ENCODE assay signal across 13 cellular contexts in genomic region chr21:46092811-46093667, GRCh38. TPM values are rescaled to one million over a fixed set of nuclear protein-coding genes. Genes with fewer than 3 reads are reported as not detected.
DNase-seq lines count a peak whose midpoint lies in the region; ATAC-seq, FAIRE-seq and TF ChIP-seq lines count a peak whose summit lies in the region.
"Had no signal": no experiment of that assay in that cellular context is flagged by ENCODE, and none has a peak within 500 bp of the region (broad histone marks: within the 10 kb centered on the region; RNA-seq: fewer than 3 reads in every experiment).

No MANE protein-coding gene starts in this region.

- H3F3A ChIP-seq in GM23248 (ENCODE audit: insufficient read depth): peaks cover 34% of the 10 kb centered on the region

- CTCF ChIA-PET in K562 (lab: Yijun Ruan, JAX; ENCODE audit: low intra/inter-chr PET ratio): no interaction called here
- CTCF ChIA-PET in CD8-positive, alpha-beta memory T cell (lab: Charles Lee): no interaction called here

- POLR2A ChIA-PET in K562 (lab: Yijun Ruan, JAX): no interaction called here
- POLR2A ChIA-PET in CD8-positive, alpha-beta memory T cell (lab: Charles Lee): no interaction called here

- H2AFZ ChIP-seq in GM23248 (no peak overlapping the region), K562 (ENCODE audit: low read depth, low read length) (no peak overlapping the region)

- peak overlapping the region in 1 of 7 donors; percentile 80 for H3K4me3 Mint-ChIP-seq in CD8-positive, alpha-beta memory T cell

- H3K79me2 ChIP-seq in GM23248 (ENCODE audit: insufficient read depth): peaks cover 4% of the 10 kb centered on the region; the same call in 1 of the 2 replicates
- no peaks in the 10 kb centered on the region for H3K79me2 ChIP-seq in K562 (ENCODE audit: control insufficient read depth, insufficient read depth, low read length)

- H3K9me1 ChIP-seq in K562 (ENCODE audit: control insufficient read depth, insufficient read depth, low read length): no peaks in the 10 kb centered on the region

- H3K9me3 Mint-ChIP-seq in CD8-positive, alpha-beta memory T cell: peaks cover 8 to 14% (median 11%) of the 10 kb centered on the region in 5 donors

- H4K20me1 ChIP-seq in GM23248 (ENCODE audit: insufficient read depth): no peaks in the 10 kb centered on the region
- 0 out of 2 replicates have a peak, but pooled peaks cover 6% of the 10 kb centered on the region for H4K20me1 ChIP-seq in K562 (replicated peaks; ENCODE audit: control insufficient read depth, insufficient read depth, low read length)

- H3K9ac ChIP-seq in GM23248 (peak overlapping the region; percentile 94), K562 (ENCODE audit: insufficient read depth in 1 of 2, low read depth in 2 of 2, low read length in 2 of 2) (no peak overlapping the region)

- TF ChIP-seq EP300 in K562 (IDR thresholded peaks at IDR 0.05; ENCODE audit: low read length): no peak

- no peak for ATAC-seq in K562
- ATAC-seq in left lobe of liver: no peak
- no peak for ATAC-seq in GM19452 (IDR thresholded peaks at IDR 0.05; ENCODE audit: unreplicated experiment)

- no peaks in the 10 kb centered on the region for H3K36me3 ChIP-seq in GM23248 (ENCODE audit: low read depth)
- no peaks in the 10 kb centered on the region for H3K36me3 ChIP-seq in K562 (ENCODE audit: control insufficient read depth, insufficient read depth, low read length)
- H3K36me3 ChIP-seq in spleen: no peaks in the 10 kb centered on the region
- H3K36me3 ChIP-seq in CD8-positive, alpha-beta memory T cell (ENCODE audit: insufficient read depth, low read length): no peaks in the 10 kb centered on the region

- H3K36me3 Mint-ChIP-seq in CD8-positive, alpha-beta memory T cell: no peaks in the 10 kb centered on the region

- no peak for TF ChIP-seq RAD21 in K562 (CRISPR knock-in tag; conservative IDR thresholded peaks at IDR 0.05 in 1 of 2, IDR thresholded peaks at IDR 0.05 in 1 of 2)

- 30 to 31% methylated on average over 11 of the region's 11 CpGs for WGBS in GM23248 (ENCODE audit: low coverage in 1 of 2, low lambda C conversion rate in 2 of 2, missing lambda C conversion rate in 2 of 2), 2 experiments
- 6% methylated on average over 11 of the region's 11 CpGs for WGBS in K562 (ENCODE audit: insufficient coverage, low coverage, missing lambda C conversion rate)
- WGBS in spleen, 5 donors: 82 to 89% (median 85%) methylated on average over 10 to 11 of the region's 11 CpGs

- H3K4me1 ChIP-seq in GM23248 (ENCODE audit: insufficient read depth) (peaks cover 18% of the 10 kb centered on the region), K562 (replicated peaks in 1 of 2; ENCODE audit: control insufficient read depth in 2 of 2, insufficient read depth in 2 of 2, low read length in 2 of 2) (peaks cover 0 to 11% of the 10 kb centered on the region in 2 experiments; a peak in 2 of 5 replicates), spleen (peaks cover 0 to 23% (median 5%) of the 10 kb centered on the region in 6 donors)
- no peaks in the 10 kb centered on the region for H3K4me1 ChIP-seq in CD8-positive, alpha-beta memory T cell (ENCODE audit: insufficient read depth, low read length)

- peak overlapping the region; percentile 72 for H3K4me2 ChIP-seq in GM23248 (ENCODE audit: unreplicated experiment)
- no peak overlapping the region for H3K4me2 ChIP-seq in K562 (ENCODE audit: insufficient read depth, low read length)

- H3K4me1 Mint-ChIP-seq in CD8-positive, alpha-beta memory T cell: peaks cover 10 to 20% (median 12%) of the 10 kb centered on the region in 3 donors

- H3K9me3 ChIP-seq in GM23248 (ENCODE audit: low read depth) (no peaks in the 10 kb centered on the region), K562 (replicated peaks; ENCODE audit: control insufficient read depth, insufficient read depth, low read depth, low read length) (no peaks in the 10 kb centered on the region), spleen (peaks cover 0 to 14% (median 11%) of the 10 kb centered on the region in 8 donors)
- no peaks in the 10 kb centered on the region for H3K9me3 ChIP-seq in CD8-positive, alpha-beta memory T cell (ENCODE audit: low read length)
- H3K9me3 ChIP-seq: mucosa of descending colon, testis had no signal

- TF ChIP-seq POLR2A in K562 (conservative IDR thresholded peaks at IDR 0.05): no peak
- TF ChIP-seq POLR2A in spleen (IDR thresholded peaks at IDR 0.05): no peak

- FAIRE-seq in K562 (lab: Jason Lieb, UNC): no peak

- H3K27me3 ChIP-seq in GM23248 (replicated peaks; ENCODE audit: insufficient read depth) (no peaks in the 10 kb centered on the region), K562 (ENCODE audit: control insufficient read depth in 2 of 2, insufficient read depth in 2 of 2, low read length in 2 of 2) (peaks cover 26 to 55% of the 10 kb centered on the region in 2 experiments; a peak in 4 of 5 replicates), spleen (replicated peaks in 1 of 7) (peaks cover 0 to 20% (median 10%) of the 10 kb centered on the region in 7 donors)
- H3K27me3 ChIP-seq in CD8-positive, alpha-beta memory T cell (ENCODE audit: insufficient read depth, low read length, poor library complexity, severe bottlenecking): no peaks in the 10 kb centered on the region
- H3K27me3 ChIP-seq: testis had no signal

- H3K4me3 ChIP-seq in GM23248: peak overlapping the region; percentile 43
- H3K4me3 ChIP-seq in K562: no peak overlapping the region
- H3K4me3 ChIP-seq in spleen: no peak overlapping the region
- H3K4me3 ChIP-seq in CD8-positive, alpha-beta memory T cell (ENCODE audit: low read length): no peak overlapping the region
- H3K4me3 ChIP-seq: mucosa of descending colon, SK-N-MC, testis had no signal

- peak overlapping the region; percentile 99 for H3K27ac ChIP-seq in GM23248
- H3K27ac ChIP-seq in K562 (ENCODE audit: extremely low read depth, low read depth, low read length): no peak overlapping the region
- H3K27ac ChIP-seq in spleen: peak overlapping the region in 6 of 8 donors; percentile 46 to 71 (median 66)
- H3K27ac ChIP-seq in CD8-positive, alpha-beta memory T cell (ENCODE audit: low read depth, low read length): no peak overlapping the region
- H3K27ac ChIP-seq: SK-N-MC had no signal

- no TSS peak for BruUV-seq in K562 (replicated peaks; lab: Mats Ljungman, UMichigan)

- TF ChIP-seq CTCF in K562 (IDR thresholded peaks at IDR 0.05 in 2 of 3, conservative IDR thresholded peaks at IDR 0.05 in 1 of 3; ENCODE audit: insufficient read depth in 2 of 3, low read depth in 1 of 3, low read length in 3 of 3) (no peak), spleen (IDR thresholded peaks at IDR 0.05 in 8 of 11, conservative IDR thresholded peaks at IDR 0.05 in 3 of 11) (no peak)

- H3K27ac Mint-ChIP-seq in CD8-positive, alpha-beta memory T cell: peak overlapping the region in 2 of 8 donors; percentile 23 to 54

- H3K9me2 ChIP-seq in GM23248 (ENCODE audit: insufficient read depth): no peaks in the 10 kb centered on the region

- peaks cover 0 to 4% of the 10 kb centered on the region in 2 donors for H3K27me3 Mint-ChIP-seq in CD8-positive, alpha-beta memory T cell

- intact Hi-C loops in K562 (cut with micrococcal nuclease) (no loop called here), spleen (cut with DNase I; ENCODE audit: low total_unique reads) (no loop called here)

- peak; percentile 71 for DNase-seq in GM23248
- peak in 1 of 4 experiments; percentile 16 for DNase-seq in K562 (ENCODE audit: extremely low read depth in 1 of 4, low spot score in 3 of 4)
- peak; percentile 33 for DNase-seq in left lobe of liver (ENCODE audit: low spot score)
- no peak for DNase-seq in spleen
- DNase-seq in CD8-positive, alpha-beta memory T cell: no peak
- no peak for DNase-seq in NCI-H2196 (lab: John Stamatoyannopoulos, UW; ENCODE audit: unreplicated experiment)
- DNase-seq in activated gamma-delta T cell (lab: John Stamatoyannopoulos, UW): no peak
- DNase-seq: caudate nucleus, NCI-H2171 had no signal

- in situ Hi-C loops in GM23248 (cut with MboI): no loop called here
- in situ Hi-C loops in K562 (cut with MboI): no loop called here

TF ChIP-seq in K562, 482 proteins besides CTCF, POLR2A, EP300 and RAD21 (continues in another document):
- TF ChIP-seq FOXK2 (conservative IDR thresholded peaks at IDR 0.05 in 1 of 2, IDR thresholded peaks at IDR 0.05 in 1 of 2; ENCODE audit: low read depth in 2 of 2): no peak
- TF ChIP-seq USF2 (CRISPR knock-in tag; IDR thresholded peaks at IDR 0.05): 0 out of 2 replicates have a peak, but pooled peaks have one; percentile 10
- no peak for TF ChIP-seq CXXC5 (CRISPR knock-in tag; IDR thresholded peaks at IDR 0.05)
- TF ChIP-seq ZNF41 (CRISPR knock-in tag; conservative IDR thresholded peaks at IDR 0.05): no peak

RNA-seq across cellular contexts. Expression of gene COL6A2, which starts 4.9 kb away (rescaled TPM):
- 1,939 and 2,103 TPM in 2 replicates for total RNA-seq in GM23248 (2014; rRNA removed; shearing (Covaris generic))
- polyA plus RNA-seq in GM23248 (2016; fragmentation: Nextera tagmentation; extraction: Ambion mirVana) (650 and 676 TPM in 2 replicates), K562 (2011; rRNA removed) (0.18 and 0.41 TPM in 2 replicates), K562 (2014; fragmentation: Illumina TruSeq; extraction: Trizol) (0.07 and 0.17 TPM in 2 replicates), K562 (2014; fragmentation: Nextera tagmentation; extraction: Ambion mirVana) (not detected), K562 (2014; rRNA removed) (0.29 and 0.47 TPM in 2 replicates), spleen (100 to 1,000 TPM; 101 to 244 (median 110) TPM)
- total RNA-seq in K562 (2011; cell fraction: chromatin; rRNA removed; ENCODE audit: low replicate concordance): 3.1 and 5.2 TPM in 2 replicates
- 4.2 and 5.5 TPM in 2 replicates for total RNA-seq in K562 (2011; cell fraction: nucleolus; rRNA removed)
- 1.4 and 2.1 TPM in 2 replicates for total RNA-seq in K562 (2011; cell fraction: nucleoplasm; rRNA removed)
- total RNA-seq in K562 (2014; rRNA removed) (0.41 and 0.45 TPM in 2 replicates), K562 (2014; rRNA removed; fragmentation: Illumina TruSeq; extraction: Trizol) (not detected in 2 replicates), K562 (2015; rRNA removed; fragmentation: Illumina TruSeq; extraction: Trizol) (0.07 and 0.11 TPM in 2 replicates), K562 (2021) (1.1 and 1.3 TPM in 2 replicates), left lobe of liver (34.9 TPM), spleen (100 to 1,000 TPM; 105 to 259 (median 198) TPM)
- polyA plus RNA-seq in K562 (2011; cell fraction: cytosol; rRNA removed): 0.12 and 0.30 TPM in 2 replicates
- 0.83 and 1.8 TPM in 2 replicates for polyA plus RNA-seq in K562 (2011; cell fraction: nucleus; rRNA removed)
- 0.35 and 8.2 TPM in 2 replicates for polyA plus RNA-seq in K562 (2012)
- polyA minus RNA-seq in K562 (2011; rRNA and poly(A)+ RNA removed): 0.18 and 0.36 TPM in 2 replicates
- 0.64 and 1.4 TPM in 2 replicates for polyA minus RNA-seq in K562 (2011; cell fraction: cytosol; rRNA and poly(A)+ RNA removed)
- 0.67 and 1.2 TPM in 2 replicates for polyA minus RNA-seq in K562 (2011; cell fraction: nucleus; rRNA and poly(A)+ RNA removed)
- 10 to 100 TPM; 22.8 to 25.1 TPM for total RNA-seq in CD8-positive, alpha-beta memory T cell
- polyA plus RNA-seq in CD8-positive, alpha-beta memory T cell: 17.4 TPM

Comparison
In these comparisons a context has a peak if more than half of its experiments do, and no peak if none do; other contexts are left out.
1. DNase-seq: peak in GM23248 (single experiment) and left lobe of liver (single experiment); none in spleen (single experiment), CD8-positive, alpha-beta memory T cell (0 of 5), NCI-H2196 (single experiment) and activated gamma-delta T cell (single experiment).
2. H3K27ac ChIP-seq: peak in GM23248 (single experiment) and spleen (6 of 8); none in K562 (single experiment) and CD8-positive, alpha-beta memory T cell (single experiment).